34 cellular contexts compared by ENCODE assay signal in genomic region chr19:17043744-17044143, GRCh38. TPM values are rescaled to one million over a fixed set of nuclear protein-coding genes. Genes with fewer than 3 reads are reported as not detected.
"Had no signal": no experiment of that assay in that cellular context is flagged by ENCODE, and none has a peak within 500 bp of the region (broad histone marks: within the 10 kb centered on the region; RNA-seq: fewer than 3 reads in every experiment).

No MANE protein-coding gene starts in this region.

- ATAC-seq: activated CD8-positive, alpha-beta T cell treated with anti-CD3 and anti-CD28 coated beads for 36 hours; activated naive CD4-positive, alpha-beta T cell treated with anti-CD3 and anti-CD28 coated beads, Interleukin-2, amount 50 U/mL, for 72 hours; activated T-cell treated with anti-CD3 and anti-CD28 coated beads, Interleukin-2, amount 50 U/mL, for 4 hours; activated T-cell treated with anti-CD3 and anti-CD28 coated beads, Interleukin-2, amount 50 U/mL, for 72 hours; activated T-helper 17 cell treated with anti-CD3 and anti-CD28 coated beads, Interleukin-2, amount 50 U/mL, for 72 hours; body of pancreas had no signal

- H3K27me3 ChIP-seq: adrenal gland, body of pancreas, brain microvascular endothelial cell, breast epithelium had no signal

- H3K27ac Mint-ChIP-seq: activated B cell treated with CpG ODN at 0.5 μM for 24 hours; activated CD4-positive, alpha-beta memory T cell treated with anti-CD3 and anti-CD28 coated beads for 36 hours; activated CD4-positive, alpha-beta T cell treated with anti-CD3 and anti-CD28 coated beads, Interleukin-2, amount 10 ng/mL, durations not matched to agents 24 days and 14 days; activated CD8-positive, alpha-beta T cell treated with anti-CD3 and anti-CD28 coated beads for 36 hours; activated naive CD4-positive, alpha-beta T cell treated with anti-CD3 and anti-CD28 coated beads for 36 hours; activated naive CD4-positive, alpha-beta T cell treated with anti-CD3 and anti-CD28 coated beads, Interleukin-2, amount 50 U/mL, for 72 hours; activated naive CD8-positive, alpha-beta T cell treated with anti-CD3 and anti-CD28 coated beads for 36 hours; activated T-cell treated with anti-CD3 and anti-CD28 coated beads, Interleukin-2, amount 50 U/mL, for 72 hours; activated T-helper 1 cell treated with anti-CD3 and anti-CD28 coated beads, Interleukin-12 subunit alpha, Interleukin-12 subunit beta, Interleukin-2, Interleukin-4 antibody, amounts not matched to agents 30 ng/mL and 10 ng/mL and 1 ng/mL, durations not matched to agents 14 hours and 24 hours and 36 hours; activated T-helper 17 cell treated with anti-CD3 and anti-CD28 coated beads, Interleukin-2, amount 50 U/mL, for 72 hours; T-helper 1 cell treated with Interleukin-12 subunit alpha and Interleukin-12 subunit beta and Interleukin-4 antibody, amounts not matched to agents 30 μg/mL and 1 μg/mL, for 36 hours; T-helper 2 cell treated with Interferon-gamma antibody and Interleukin-4, amounts not matched to agents 5 μg/mL and 100 μg/mL, for 36 hours had no signal

- H3K4me1 Mint-ChIP-seq: activated B cell treated with CpG ODN at 0.5 μM for 24 hours; activated CD4-positive, alpha-beta T cell treated with anti-CD3 and anti-CD28 coated beads, Interleukin-2, amount 10 ng/mL, durations not matched to agents 24 days and 14 days; activated naive CD8-positive, alpha-beta T cell treated with anti-CD3 and anti-CD28 coated beads for 36 hours; activated T-helper 17 cell treated with anti-CD3 and anti-CD28 coated beads, Interleukin-2, amount 50 U/mL, for 72 hours had no signal

- H3K4me3 Mint-ChIP-seq: activated B cell treated with CpG ODN at 0.5 μM for 24 hours; activated CD4-positive, alpha-beta memory T cell treated with anti-CD3 and anti-CD28 coated beads for 36 hours; activated CD4-positive, alpha-beta T cell treated with anti-CD3 and anti-CD28 coated beads, Interleukin-2, amount 10 ng/mL, durations not matched to agents 24 days and 14 days; activated CD8-positive, alpha-beta T cell treated with anti-CD3 and anti-CD28 coated beads for 36 hours; activated naive CD4-positive, alpha-beta T cell treated with anti-CD3 and anti-CD28 coated beads for 36 hours; activated naive CD8-positive, alpha-beta T cell treated with anti-CD3 and anti-CD28 coated beads for 36 hours; activated T-cell treated with anti-CD3 and anti-CD28 coated beads, Interleukin-2, amount 50 U/mL, for 4 hours; activated T-cell treated with anti-CD3 and anti-CD28 coated beads, Interleukin-2, amount 50 U/mL, for 72 hours; activated T-helper 1 cell treated with anti-CD3 and anti-CD28 coated beads, Interleukin-12 subunit alpha, Interleukin-12 subunit beta, Interleukin-2, Interleukin-4 antibody, amounts not matched to agents 30 ng/mL and 10 ng/mL and 1 ng/mL, durations not matched to agents 14 hours and 24 hours and 36 hours; activated T-helper 17 cell treated with anti-CD3 and anti-CD28 coated beads, Interleukin-2, amount 50 U/mL, for 72 hours; T-helper 1 cell treated with Interleukin-12 subunit alpha and Interleukin-12 subunit beta and Interleukin-4 antibody, amounts not matched to agents 30 μg/mL and 1 μg/mL, for 36 hours; T-helper 2 cell treated with Interferon-gamma antibody and Interleukin-4, amounts not matched to agents 5 μg/mL and 100 μg/mL, for 36 hours had no signal

- H3K4me1 ChIP-seq: adrenal gland, body of pancreas, breast epithelium had no signal

- H3K27ac ChIP-seq: adrenal gland, body of pancreas, brain microvascular endothelial cell, breast epithelium had no signal

- H3K36me3 ChIP-seq: adrenal gland, brain microvascular endothelial cell, breast epithelium had no signal

- H3K9me3 ChIP-seq: adrenal gland, body of pancreas, breast epithelium had no signal

- H3K36me3 Mint-ChIP-seq: activated CD4-positive, alpha-beta memory T cell treated with anti-CD3 and anti-CD28 coated beads for 36 hours; activated naive CD4-positive, alpha-beta T cell treated with anti-CD3 and anti-CD28 coated beads, Interleukin-2, amount 50 U/mL, for 72 hours had no signal

- DNase-seq: activated B cell treated with CpG ODN at 0.5 μM for 24 hours; activated CD4-positive, alpha-beta memory T cell treated with anti-CD3 and anti-CD28 coated beads for 36 hours; activated CD4-positive, alpha-beta T cell treated with anti-CD3 and anti-CD28 coated beads for 4 hours; activated CD4-positive, alpha-beta T cell treated with anti-CD3 and anti-CD28 coated beads, Interleukin-2, amount 10 ng/mL, durations not matched to agents 24 days and 14 days; activated CD4-positive, alpha-beta T cell treated with anti-CD3 and anti-CD28 coated beads, Interleukin-2, amount 50 U/mL, for 1 hour; activated CD4-positive, alpha-beta T cell treated with anti-CD3 and anti-CD28 coated beads, Interleukin-2, amount 50 U/mL, for 4 hours; activated CD4-positive, CD25-positive, alpha-beta regulatory T cell treated with anti-CD3 and anti-CD28 coated beads, Interleukin-2, amount 50 U/mL, for 72 hours; activated CD8-positive, alpha-beta memory T cell treated with anti-CD3 and anti-CD28 coated beads, Interleukin-2, amount 50 U/mL, for 4 hours; activated CD8-positive, alpha-beta T cell treated with anti-CD3 and anti-CD28 coated beads for 36 hours; activated effector memory CD4-positive, alpha-beta T cell treated with anti-CD3 and anti-CD28 coated beads, Interleukin-2, amount 50 U/mL, for 16 hours; activated gamma-delta T cell treated with Interleukin-2 at 50 U/mL for 16 hours; activated naive CD4-positive, alpha-beta T cell; activated naive CD4-positive, alpha-beta T cell treated with anti-CD3 and anti-CD28 coated beads for 36 hours; activated naive CD4-positive, alpha-beta T cell treated with anti-CD3 and anti-CD28 coated beads, Interleukin-2, amount 50 U/mL, for 16 hours; activated naive CD8-positive, alpha-beta T cell treated with anti-CD3 and anti-CD28 coated beads for 36 hours; activated T-cell treated with anti-CD3 and anti-CD28 coated beads for 4 hours; activated T-cell treated with anti-CD3 and anti-CD28 coated beads, Interleukin-2, amount 50 U/mL, for 1 hour; activated T-cell treated with anti-CD3 and anti-CD28 coated beads, Interleukin-2, amount 50 U/mL, for 4 hours; activated T-cell treated with anti-CD3 and anti-CD28 coated beads, Interleukin-2, amount 50 U/mL, for 72 hours; adrenal gland; amniotic stem cell; aorta; body of pancreas; brain microvascular endothelial cell; central memory CD4-positive, alpha-beta T cell; T-helper 1 cell; T-helper 2 cell; T-helper 9 cell had no signal

- H3K4me3 ChIP-seq: adrenal gland, body of pancreas, breast epithelium had no signal

- H3K27me3 Mint-ChIP-seq: activated CD8-positive, alpha-beta T cell treated with anti-CD3 and anti-CD28 coated beads for 36 hours; activated naive CD8-positive, alpha-beta T cell treated with anti-CD3 and anti-CD28 coated beads for 36 hours had no signal

- H3K9me3 Mint-ChIP-seq: activated B cell treated with CpG ODN at 0.5 μM for 24 hours; activated CD4-positive, alpha-beta memory T cell treated with anti-CD3 and anti-CD28 coated beads for 36 hours; activated CD4-positive, alpha-beta T cell treated with anti-CD3 and anti-CD28 coated beads, Interleukin-2, amount 10 ng/mL, durations not matched to agents 24 days and 14 days; activated CD8-positive, alpha-beta T cell treated with anti-CD3 and anti-CD28 coated beads for 36 hours; activated naive CD4-positive, alpha-beta T cell treated with anti-CD3 and anti-CD28 coated beads for 36 hours; activated naive CD4-positive, alpha-beta T cell treated with anti-CD3 and anti-CD28 coated beads, Interleukin-2, amount 50 U/mL, for 72 hours; activated naive CD8-positive, alpha-beta T cell treated with anti-CD3 and anti-CD28 coated beads for 36 hours; activated T-cell treated with anti-CD3 and anti-CD28 coated beads, Interleukin-2, amount 50 U/mL, for 4 hours; activated T-cell treated with anti-CD3 and anti-CD28 coated beads, Interleukin-2, amount 50 U/mL, for 72 hours; activated T-helper 1 cell treated with anti-CD3 and anti-CD28 coated beads, Interleukin-12 subunit alpha, Interleukin-12 subunit beta, Interleukin-2, Interleukin-4 antibody, amounts not matched to agents 30 ng/mL and 10 ng/mL and 1 ng/mL, durations not matched to agents 14 hours and 24 hours and 36 hours; activated T-helper 17 cell treated with anti-CD3 and anti-CD28 coated beads, Interleukin-2, amount 50 U/mL, for 72 hours; T-helper 1 cell treated with Interleukin-12 subunit alpha and Interleukin-12 subunit beta and Interleukin-4 antibody, amounts not matched to agents 30 μg/mL and 1 μg/mL, for 36 hours; T-helper 2 cell treated with Interferon-gamma antibody and Interleukin-4, amounts not matched to agents 5 μg/mL and 100 μg/mL, for 36 hours had no signal

RNA-seq across cellular contexts. Expression of gene CPAMD8, which starts 17.1 kb away (rescaled TPM):
- total RNA-seq: activated CD8-positive, alpha-beta T cell treated with anti-CD3 and anti-CD28 coated beads for 36 hours had no signal
